17 cellular contexts compared by ENCODE assay signal in genomic region chr4:35963383-35963782, GRCh38.
DNase-seq lines count a peak whose midpoint lies in the region; TF ChIP-seq lines count a peak whose summit lies in the region.
"Had no signal": no experiment of that assay in that cellular context is flagged by ENCODE, and none has a peak within 500 bp of the region (broad histone marks: within the 10 kb centered on the region; RNA-seq: fewer than 3 reads in every experiment).

No MANE protein-coding gene starts in this region.

- H3K36me3 ChIP-seq in smooth muscle cell (ENCODE audit: low read depth) = no peaks in the 10 kb centered on the region
- no peaks in the 10 kb centered on the region for H3K36me3 ChIP-seq in sigmoid colon
- H3K36me3 ChIP-seq: BLaER1 had no signal

- H3K9me3 ChIP-seq in smooth muscle cell (replicated peaks; ENCODE audit: low read depth) (no peaks in the 10 kb centered on the region), sigmoid colon (no peaks in the 10 kb centered on the region)
- H3K9me3 ChIP-seq: BLaER1, Caco-2 had no signal

- H3K27ac ChIP-seq in smooth muscle cell (ENCODE audit: low read depth) (peak overlapping the region; percentile 28), sigmoid colon (no peak overlapping the region)
- H3K27ac ChIP-seq: BLaER1, C4-2B, GM23248 had no signal

- H3K27me3 ChIP-seq in smooth muscle cell (ENCODE audit: low read depth) = no peaks in the 10 kb centered on the region
- H3K27me3 ChIP-seq in sigmoid colon = no peaks in the 10 kb centered on the region
- H3K27me3 ChIP-seq: BLaER1 had no signal

- H3K9ac ChIP-seq in smooth muscle cell (ENCODE audit: low read depth) = no peak overlapping the region
- H3K9ac ChIP-seq: BLaER1, GM23248 had no signal

- H3F3A ChIP-seq in smooth muscle cell (ENCODE audit: low read depth) = no peaks in the 10 kb centered on the region

- no peaks in the 10 kb centered on the region for H3K79me2 ChIP-seq in smooth muscle cell (ENCODE audit: low read depth)

- no peak overlapping the region for H2AFZ ChIP-seq in smooth muscle cell (ENCODE audit: low read depth)
- H2AFZ ChIP-seq: GM23248 had no signal

- peak; percentile 76 for DNase-seq in amniotic epithelial cell (ENCODE audit: low read depth)
- peak; percentile 12 for DNase-seq in astrocyte of the hippocampus (ENCODE audit: low read depth, low spot score)
- DNase-seq in fibroblast of pulmonary artery (ENCODE audit: low read depth) = peak; percentile 32
- DNase-seq in smooth muscle cell (lab: John Stamatoyannopoulos, UW; ENCODE audit: unreplicated experiment) = no peak
- DNase-seq in sigmoid colon = no peak
- DNase-seq in activated T-cell treated with anti-CD3 and anti-CD28 coated beads for 4 hours = no peak
- DNase-seq in HT-29 (ENCODE audit: low spot score) = no peak
- DNase-seq: Caco-2; CD4-positive, CD25-positive, alpha-beta regulatory T cell; CD8-positive, alpha-beta T cell; DMS153; DND-41; GM23248; H7; HCEC 1CT had no signal

- no peak for TF ChIP-seq POLR2A in sigmoid colon (IDR thresholded peaks at IDR 0.05)

- no peak overlapping the region for H3K4me2 ChIP-seq in smooth muscle cell
- H3K4me2 ChIP-seq: BLaER1 had no signal

- TF ChIP-seq CTCF in fibroblast of pulmonary artery (IDR thresholded peaks at IDR 0.05; ENCODE audit: low read length, missing control alignments) (no peak), smooth muscle cell (IDR thresholded peaks at IDR 0.05; ENCODE audit: borderline replicate concordance, insufficient read depth, poor library complexity, severe bottlenecking) (no peak), sigmoid colon (IDR thresholded peaks at IDR 0.05) (no peak)

- H4K20me1 ChIP-seq in smooth muscle cell (ENCODE audit: low read depth) = no peaks in the 10 kb centered on the region
- H4K20me1 ChIP-seq: BLaER1 had no signal

- intact Hi-C loops in sigmoid colon (cut with DNase I) = no loop called here

- H3K4me1 ChIP-seq in smooth muscle cell (ENCODE audit: low read depth) (no peaks in the 10 kb centered on the region), sigmoid colon (no peaks in the 10 kb centered on the region)
- H3K4me1 ChIP-seq: BLaER1, Caco-2 had no signal

- no peak for TF ChIP-seq EP300 in sigmoid colon (IDR thresholded peaks at IDR 0.05)

- WGBS in smooth muscle cell (ENCODE audit: low lambda C conversion rate) = 71% methylated on average over 4 of the region's 4 CpGs
- 86 to 92% methylated on average over 4 of the region's 4 CpGs for WGBS in sigmoid colon, 2 donors

- H3K4me3 ChIP-seq in fibroblast of pulmonary artery (replicated peaks; ENCODE audit: low read depth, low read length) (no peak overlapping the region), smooth muscle cell (no peak overlapping the region), sigmoid colon (no peak overlapping the region)
- H3K4me3 ChIP-seq: BLaER1, GM23248 had no signal

Comparison
In these comparisons a context has a peak if more than half of its experiments do, and no peak if none do; other contexts are left out.
1. DNase-seq: peak in amniotic epithelial cell (single experiment), astrocyte of the hippocampus (single experiment) and fibroblast of pulmonary artery (single experiment); none in smooth muscle cell (single experiment), sigmoid colon (single experiment), activated T-cell treated with anti-CD3 and anti-CD28 coated beads for 4 hours (single experiment) and HT-29 (single experiment).